29 cellular contexts compared by ENCODE assay signal in the genomic region with DNA sequence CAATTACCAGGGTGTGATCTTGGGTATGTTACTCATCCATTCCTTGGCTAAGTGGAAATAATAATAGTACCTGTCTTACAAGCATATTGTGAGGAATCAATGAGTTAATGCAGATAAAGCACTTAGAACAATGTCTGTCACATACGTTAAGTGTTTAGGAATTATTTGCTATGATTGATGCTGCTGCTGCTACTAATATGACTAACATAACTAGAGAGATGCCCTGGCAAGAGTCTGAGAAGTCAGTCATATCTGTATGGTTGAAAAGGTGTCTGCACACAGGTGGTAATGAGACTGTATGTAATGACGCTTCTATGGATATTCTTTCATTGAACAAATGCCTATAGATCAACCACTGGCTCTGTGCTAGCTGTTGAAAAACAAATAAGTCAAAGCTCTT.
"Had no signal": no experiment of that assay in that cellular context is flagged by ENCODE, and none has a peak within 500 bp of the region (broad histone marks: within the 10 kb centered on the region; RNA-seq: fewer than 3 reads in every experiment).

No MANE protein-coding gene starts in this region.

- H3K4me3 ChIP-seq: lower lobe of right lung, pancreas, prostate gland, skin epidermis, stomach, testis, thyroid gland, transverse colon, upper lobe of left lung, vagina had no signal

- H3K4me1 ChIP-seq: lower lobe of right lung, prostate gland, stomach, testis, thyroid gland, transverse colon, upper lobe of left lung, vagina had no signal

- H3K4me3 Mint-ChIP-seq: naive thymus-derived CD8-positive, alpha-beta T cell; nephron had no signal

- H3K27me3 ChIP-seq: pancreas, stomach, testis, thyroid gland, transverse colon, upper lobe of left lung, vagina had no signal

- H3K9me3 Mint-ChIP-seq: naive thymus-derived CD8-positive, alpha-beta T cell; nephron had no signal

- H3K4me1 Mint-ChIP-seq: naive thymus-derived CD8-positive, alpha-beta T cell had no signal

- ATAC-seq: left cardiac atrium; left lobe of liver; left ventricle myocardium superior; lower lobe of right lung; naive thymus-derived CD8-positive, alpha-beta T cell; pancreas; right cardiac atrium; sciatic nerve had no signal

- H3K36me3 ChIP-seq: lower lobe of right lung, pancreas, prostate gland, stomach, thyroid gland, transverse colon, upper lobe of left lung, vagina had no signal

- H3K27ac Mint-ChIP-seq: naive thymus-derived CD8-positive, alpha-beta T cell; nephron had no signal

- H3K27ac ChIP-seq: lower lobe of right lung, pancreas, prostate gland, skin epidermis, stomach, testis, thyroid gland, transverse colon, upper lobe of left lung, vagina had no signal

- H3K9me3 ChIP-seq: lower lobe of right lung, pancreas, prostate gland, stomach, testis, thyroid gland, transverse colon, upper lobe of left lung, vagina had no signal

- H3K36me3 Mint-ChIP-seq: naive thymus-derived CD8-positive, alpha-beta T cell had no signal

- DNase-seq: hippocampal formation; kidney glomerular epithelial cell; left cardiac atrium; left ventricle myocardium superior; lower lobe of right lung; mammary epithelial cell; mesenchymal stem cell; naive thymus-derived CD8-positive, alpha-beta T cell; nucleus accumbens; pancreas; posterior cingulate gyrus; retina; right cardiac atrium; stimulated activated CD4-positive, alpha-beta T cell treated with anti-CD3 and anti-CD28 coated beads, Interleukin-12 subunit alpha, Interleukin-12 subunit beta, amount 100 ng/mL, for 4 hours; stimulated activated CD4-positive, alpha-beta T cell treated with anti-CD3 and anti-CD28 coated beads, Interleukin-15, amount 100 ng/mL, for 24 hours; stimulated activated CD4-positive, alpha-beta T cell treated with anti-CD3 and anti-CD28 coated beads, Interleukin-2, amount 100 ng/mL, for 24 hours; stimulated activated CD4-positive, alpha-beta T cell treated with anti-CD3 and anti-CD28 coated beads, Interleukin-4, amount 100 ng/mL, for 1 hour; stimulated activated naive CD4-positive, alpha-beta T cell; stomach; testis; thyroid gland; transverse colon; upper lobe of left lung had no signal
